In genomic region chr5:73311291-73312110, GRCh38 we compare ENCODE assay signal across 1 cellular context.
TF ChIP-seq lines count a peak whose summit lies in the region.

No MANE protein-coding gene starts in this region.

TF ChIP-seq in HepG2, 621 proteins besides CTCF, POLR2A, EP300 and RAD21 (continued from another document):
- TF ChIP-seq, protein P1, sequence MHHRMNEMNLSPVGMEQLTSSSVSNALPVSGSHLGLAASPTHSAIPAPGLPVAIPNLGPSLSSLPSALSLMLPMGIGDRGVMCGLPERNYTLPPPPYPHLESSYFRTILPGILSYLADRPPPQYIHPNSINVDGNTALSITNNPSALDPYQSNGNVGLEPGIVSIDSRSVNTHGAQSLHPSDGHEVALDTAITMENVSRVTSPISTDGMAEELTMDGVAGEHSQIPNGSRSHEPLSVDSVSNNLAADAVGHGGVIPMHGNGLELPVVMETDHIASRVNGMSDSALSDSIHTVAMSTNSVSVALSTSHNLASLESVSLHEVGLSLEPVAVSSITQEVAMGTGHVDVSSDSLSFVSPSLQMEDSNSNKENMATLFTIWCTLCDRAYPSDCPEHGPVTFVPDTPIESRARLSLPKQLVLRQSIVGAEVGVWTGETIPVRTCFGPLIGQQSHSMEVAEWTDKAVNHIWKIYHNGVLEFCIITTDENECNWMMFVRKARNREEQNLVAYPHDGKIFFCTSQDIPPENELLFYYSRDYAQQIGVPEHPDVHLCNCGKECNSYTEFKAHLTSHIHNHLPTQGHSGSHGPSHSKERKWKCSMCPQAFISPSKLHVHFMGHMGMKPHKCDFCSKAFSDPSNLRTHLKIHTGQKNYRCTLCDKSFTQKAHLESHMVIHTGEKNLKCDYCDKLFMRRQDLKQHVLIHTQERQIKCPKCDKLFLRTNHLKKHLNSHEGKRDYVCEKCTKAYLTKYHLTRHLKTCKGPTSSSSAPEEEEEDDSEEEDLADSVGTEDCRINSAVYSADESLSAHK (CRISPR knock-in tag; IDR thresholded peaks at IDR 0.05; ENCODE audit: borderline replicate concordance): no peak
- no peak for TF ChIP-seq AGO1 (IDR thresholded peaks at IDR 0.05; ENCODE audit: low read depth, low read length, poor library complexity, severe bottlenecking)
- TF ChIP-seq ZSCAN20 (CRISPR knock-in tag; IDR thresholded peaks at IDR 0.05; ENCODE audit: borderline replicate concordance): no peak
